In the genomic region with DNA sequence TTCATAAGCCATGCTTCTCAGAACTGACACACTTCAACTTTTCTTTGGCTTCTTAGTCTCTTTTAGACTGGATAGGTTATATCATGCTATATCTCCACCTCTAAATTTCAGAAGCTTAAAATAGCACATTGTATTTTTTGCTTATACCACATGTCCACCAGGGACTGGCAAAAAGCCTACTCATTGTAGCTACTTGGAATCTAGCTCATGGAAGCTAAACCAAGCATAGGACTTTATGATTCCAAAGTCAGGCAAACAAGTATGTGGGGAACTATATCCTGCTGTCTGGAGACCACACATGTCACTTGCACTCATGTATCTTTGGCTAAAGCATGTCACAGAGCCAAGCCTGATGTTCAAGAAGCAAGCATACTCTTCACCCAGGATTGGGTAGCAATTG, we compare ENCODE assay signal across 25 cellular contexts.
"Had no signal": no experiment of that assay in that cellular context is flagged by ENCODE, and none has a peak within 500 bp of the region (broad histone marks: within the 10 kb centered on the region; RNA-seq: fewer than 3 reads in every experiment).

No MANE protein-coding gene starts in this region.

- H2AFZ ChIP-seq: hepatocyte, parathyroid adenoma had no signal

- H3K79me2 ChIP-seq: hepatocyte, parathyroid adenoma had no signal

- H3K36me3 ChIP-seq: brain microvascular endothelial cell, gastroesophageal sphincter, sigmoid colon, uterus had no signal

- H3K9me3 ChIP-seq: gastroesophageal sphincter, psoas muscle, sigmoid colon, uterus had no signal

- H3K9ac ChIP-seq: parathyroid adenoma had no signal

- ATAC-seq: activated CD4-positive, alpha-beta T cell treated with anti-CD3 and anti-CD28 coated beads for 36 hours; activated CD8-positive, alpha-beta T cell treated with anti-CD3 and anti-CD28 coated beads, Interleukin-2, amount 10 ng/mL, durations not matched to agents 7 days and 5 days; activated naive CD4-positive, alpha-beta T cell treated with anti-CD3 and anti-CD28 coated beads, Interleukin-2, amount 50 U/mL, for 72 hours; activated T-cell treated with anti-CD3 and anti-CD28 coated beads, Interleukin-2, amount 50 U/mL, for 72 hours; gastroesophageal sphincter; naive thymus-derived CD8-positive, alpha-beta T cell; psoas muscle; stimulated activated memory B cell treated with anti-CD40 and anti-IgM and Interleukin-4, amounts not matched to agents 10 μg/mL and 1 μg/mL and 100 μg/mL, for 72 hours; stimulated activated naive CD8-positive, alpha-beta T cell treated with anti-CD3 and anti-CD28 coated beads, Interleukin-15, amount 100 ng/mL, for 72 hours had no signal

- H3K4me3 ChIP-seq: gastroesophageal sphincter, hepatocyte, psoas muscle, sigmoid colon, smooth muscle cell, uterus had no signal

- H3K27ac ChIP-seq: brain microvascular endothelial cell, gastroesophageal sphincter, hepatocyte, parathyroid adenoma, psoas muscle, sigmoid colon, uterus had no signal

- H3K4me1 ChIP-seq: gastroesophageal sphincter, parathyroid adenoma, psoas muscle, sigmoid colon, uterus had no signal

- DNase-seq: activated CD4-positive, alpha-beta T cell treated with anti-CD3 and anti-CD28 coated beads for 36 hours; activated CD4-positive, CD25-positive, alpha-beta regulatory T cell; activated CD8-positive, alpha-beta T cell treated with anti-CD3 and anti-CD28 coated beads, Interleukin-2, amount 10 ng/mL, durations not matched to agents 7 days and 5 days; activated naive CD4-positive, alpha-beta T cell; activated T-cell treated with anti-CD3 and anti-CD28 coated beads for 4 hours; activated T-cell treated with anti-CD3 and anti-CD28 coated beads, Interleukin-2, amount 50 U/mL, for 72 hours; brain microvascular endothelial cell; immature natural killer cell; kidney; naive thymus-derived CD8-positive, alpha-beta T cell; nucleus accumbens; psoas muscle; sigmoid colon; stimulated activated CD4-positive, alpha-beta T cell treated with anti-CD3 and anti-CD28 coated beads, Interleukin-1b, Interleukin-23, amount 100 ng/mL, for 48 hours; stimulated activated CD4-positive, alpha-beta T cell treated with anti-CD3 and anti-CD28 coated beads, Interleukin-4, amount 100 ng/mL, for 4 hours; stimulated activated CD8-positive, alpha-beta memory T cell treated with anti-CD3 and anti-CD28 coated beads, Interleukin-4, amount 100 ng/mL, for 48 hours; stimulated activated naive CD8-positive, alpha-beta T cell treated with anti-CD3 and anti-CD28 coated beads, Interleukin-15, amount 100 ng/mL, for 72 hours; substantia nigra; uterus had no signal

- H3K27me3 ChIP-seq: brain microvascular endothelial cell, gastroesophageal sphincter, hepatocyte, sigmoid colon, uterus had no signal

- H3K4me2 ChIP-seq: hepatocyte, smooth muscle cell had no signal
